In the genomic region with DNA sequence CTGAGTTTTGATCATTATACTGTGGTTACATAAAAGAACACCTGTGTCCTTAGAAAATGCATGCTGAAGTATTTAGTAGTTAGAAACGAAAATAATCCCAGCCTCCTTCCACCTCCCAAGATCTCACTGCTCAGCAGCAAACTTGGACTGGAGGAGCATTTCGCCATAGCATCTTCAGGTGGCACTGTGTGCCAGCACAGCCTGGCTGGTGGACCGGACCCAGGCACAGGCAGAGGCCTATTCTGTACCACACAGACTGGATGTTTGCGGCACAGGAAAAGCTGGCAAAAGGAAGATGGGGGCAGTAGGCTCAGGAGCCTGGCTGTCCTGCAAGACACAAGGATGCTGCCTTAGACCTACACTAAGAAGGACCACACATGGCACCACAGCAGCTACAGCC, we compare ENCODE assay signal across 29 cellular contexts. TPM values are rescaled to one million over a fixed set of nuclear protein-coding genes. Genes with fewer than 3 reads are reported as not detected.
"Had no signal": no experiment of that assay in that cellular context is flagged by ENCODE, and none has a peak within 500 bp of the region (broad histone marks: within the 10 kb centered on the region; RNA-seq: fewer than 3 reads in every experiment).

No MANE protein-coding gene starts in this region.

- H3K27ac Mint-ChIP-seq: activated CD4-positive, alpha-beta memory T cell treated with anti-CD3 and anti-CD28 coated beads for 36 hours; activated CD4-positive, alpha-beta T cell treated with anti-CD3 and anti-CD28 coated beads, Interleukin-2, amount 10 ng/mL, durations not matched to agents 24 days and 14 days; activated CD8-positive, alpha-beta T cell treated with anti-CD3 and anti-CD28 coated beads, Interleukin-2, amount 10 ng/mL, durations not matched to agents 7 days and 5 days; activated naive CD8-positive, alpha-beta T cell treated with anti-CD3 and anti-CD28 coated beads for 36 hours; activated naive CD8-positive, alpha-beta T cell treated with anti-CD3 and anti-CD28 coated beads, Interleukin-2, amount 50 U/mL, for 24 hours; activated T-helper 17 cell treated with anti-CD3 and anti-CD28 coated beads, Interleukin-2, amount 50 U/mL, for 72 hours; dendritic cell treated with granulocyte-macrophage colony-stimulating factor and Interleukin-4, amounts not matched to agents 40 ng/mL and 50 ng/mL, for 4 days had no signal

- H3K27me3 Mint-ChIP-seq: activated CD4-positive, alpha-beta memory T cell treated with anti-CD3 and anti-CD28 coated beads for 36 hours; activated CD4-positive, alpha-beta T cell treated with anti-CD3 and anti-CD28 coated beads, Interleukin-2, amount 10 ng/mL, durations not matched to agents 24 days and 14 days; activated naive CD8-positive, alpha-beta T cell treated with anti-CD3 and anti-CD28 coated beads for 36 hours; activated naive CD8-positive, alpha-beta T cell treated with anti-CD3 and anti-CD28 coated beads, Interleukin-2, amount 50 U/mL, for 24 hours; activated T-helper 17 cell treated with anti-CD3 and anti-CD28 coated beads, Interleukin-2, amount 50 U/mL, for 72 hours; dendritic cell treated with granulocyte-macrophage colony-stimulating factor and Interleukin-4, amounts not matched to agents 40 ng/mL and 50 ng/mL, for 4 days had no signal

- DNase-seq: activated CD4-positive, alpha-beta memory T cell treated with anti-CD3 and anti-CD28 coated beads for 36 hours; activated CD4-positive, alpha-beta T cell treated with anti-CD3 and anti-CD28 coated beads for 1 hour; activated CD4-positive, alpha-beta T cell treated with anti-CD3 and anti-CD28 coated beads, Interleukin-2, amount 10 ng/mL, durations not matched to agents 24 days and 14 days; activated CD8-positive, alpha-beta T cell treated with anti-CD3 and anti-CD28 coated beads, Interleukin-2, amount 10 ng/mL, durations not matched to agents 7 days and 5 days; activated effector memory CD4-positive, alpha-beta T cell treated with Interleukin-2 at 50 U/mL for 16 hours; activated gamma-delta T cell treated with Interleukin-2 at 50 U/mL for 16 hours; activated naive CD4-positive, alpha-beta T cell treated with anti-CD3 and anti-CD28 coated beads, Interleukin-2, amount 50 U/mL, for 16 hours; activated naive CD4-positive, alpha-beta T cell treated with Interleukin-2 at 50 U/mL for 16 hours; activated naive CD8-positive, alpha-beta T cell treated with anti-CD3 and anti-CD28 coated beads for 36 hours; activated naive CD8-positive, alpha-beta T cell treated with anti-CD3 and anti-CD28 coated beads, Interleukin-2, amount 50 U/mL, for 24 hours; activated T-cell treated with anti-CD3 and anti-CD28 coated beads, Interleukin-2, amount 50 U/mL, for 4 hours; amygdala; aorta; body of pancreas; cerebellar nuclear complex; effector memory CD4-positive, alpha-beta T cell; erythroblast; esophagus squamous epithelium; foreskin melanocyte; heart right ventricle; T-helper 2 cell had no signal

- H3K9me3 Mint-ChIP-seq: activated CD4-positive, alpha-beta memory T cell treated with anti-CD3 and anti-CD28 coated beads for 36 hours; activated CD4-positive, alpha-beta T cell treated with anti-CD3 and anti-CD28 coated beads, Interleukin-2, amount 10 ng/mL, durations not matched to agents 24 days and 14 days; activated naive CD8-positive, alpha-beta T cell treated with anti-CD3 and anti-CD28 coated beads for 36 hours; activated naive CD8-positive, alpha-beta T cell treated with anti-CD3 and anti-CD28 coated beads, Interleukin-2, amount 50 U/mL, for 24 hours; activated T-helper 17 cell treated with anti-CD3 and anti-CD28 coated beads, Interleukin-2, amount 50 U/mL, for 72 hours had no signal

- H3K27me3 ChIP-seq: adrenal gland, body of pancreas, dorsolateral prefrontal cortex, esophagus squamous epithelium, gastroesophageal sphincter, heart right ventricle had no signal

- H3K27ac ChIP-seq: adrenal gland, coronary artery, dorsolateral prefrontal cortex, esophagus squamous epithelium, gastroesophageal sphincter, heart right ventricle had no signal

- H3K4me3 Mint-ChIP-seq: activated CD4-positive, alpha-beta memory T cell treated with anti-CD3 and anti-CD28 coated beads for 36 hours; activated CD4-positive, alpha-beta T cell treated with anti-CD3 and anti-CD28 coated beads, Interleukin-2, amount 10 ng/mL, durations not matched to agents 24 days and 14 days; activated CD8-positive, alpha-beta T cell treated with anti-CD3 and anti-CD28 coated beads, Interleukin-2, amount 10 ng/mL, durations not matched to agents 7 days and 5 days; activated naive CD8-positive, alpha-beta T cell treated with anti-CD3 and anti-CD28 coated beads for 36 hours; activated naive CD8-positive, alpha-beta T cell treated with anti-CD3 and anti-CD28 coated beads, Interleukin-2, amount 50 U/mL, for 24 hours; activated T-cell treated with anti-CD3 and anti-CD28 coated beads, Interleukin-2, amount 50 U/mL, for 4 hours; activated T-helper 17 cell treated with anti-CD3 and anti-CD28 coated beads, Interleukin-2, amount 50 U/mL, for 72 hours; dendritic cell treated with granulocyte-macrophage colony-stimulating factor and Interleukin-4, amounts not matched to agents 40 ng/mL and 50 ng/mL, for 4 days had no signal

- H3K9me3 ChIP-seq: adrenal gland, body of pancreas, esophagus squamous epithelium, gastroesophageal sphincter, heart right ventricle had no signal

- H3K4me3 ChIP-seq: adrenal gland, body of pancreas, coronary artery, dorsolateral prefrontal cortex, esophagus squamous epithelium, gastroesophageal sphincter, heart right ventricle had no signal

- ATAC-seq: activated CD8-positive, alpha-beta T cell treated with anti-CD3 and anti-CD28 coated beads, Interleukin-2, amount 10 ng/mL, durations not matched to agents 7 days and 5 days; activated naive CD8-positive, alpha-beta T cell treated with anti-CD3 and anti-CD28 coated beads, Interleukin-2, amount 50 U/mL, for 24 hours; activated T-cell treated with anti-CD3 and anti-CD28 coated beads, Interleukin-2, amount 50 U/mL, for 4 hours; activated T-helper 17 cell treated with anti-CD3 and anti-CD28 coated beads, Interleukin-2, amount 50 U/mL, for 72 hours; body of pancreas; gastroesophageal sphincter; heart right ventricle had no signal

- H3K36me3 ChIP-seq: adrenal gland had no signal

RNA-seq across cellular contexts. Expression of gene MUSTN1, which starts 52.3 kb away (rescaled TPM):
- total RNA-seq: fibroblast of lung, fibroblast of villous mesenchyme had no signal
